ENCODE assay signal across 1 cellular context in the genomic region with DNA sequence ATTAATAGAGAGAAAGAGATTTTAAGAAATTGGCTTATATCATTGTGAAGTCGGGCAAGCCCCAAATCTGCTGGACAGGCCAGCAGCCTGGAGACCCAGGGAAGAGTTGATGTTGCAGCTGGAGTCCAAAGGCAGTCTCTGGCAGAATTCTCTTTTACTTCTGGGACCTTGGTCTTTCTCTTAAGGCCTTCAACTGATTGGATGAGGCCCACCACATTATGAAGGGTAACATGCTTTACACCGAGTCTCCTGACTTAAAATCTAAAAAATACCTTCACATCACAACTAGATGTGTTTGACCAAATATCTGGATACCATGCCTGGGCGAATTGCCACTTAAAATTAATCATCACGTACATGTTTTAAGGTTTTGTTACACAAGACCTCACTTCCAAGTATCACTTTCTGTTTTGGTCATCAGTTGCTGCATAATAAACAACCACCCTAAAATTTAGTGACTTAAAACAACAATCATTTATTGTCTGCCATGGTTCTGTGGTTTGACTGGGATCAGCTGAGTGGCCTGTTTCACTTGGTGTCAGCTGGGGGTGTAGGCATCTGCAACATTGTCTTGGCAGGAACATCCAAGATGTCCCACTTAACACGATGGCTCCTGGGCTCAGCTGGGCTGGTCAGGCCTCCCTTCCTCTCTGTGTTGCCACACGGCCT.
TF ChIP-seq lines count a peak whose summit lies in the region.

No MANE protein-coding gene starts in this region.

TF ChIP-seq in GM12878, 131 proteins besides CTCF, POLR2A, EP300 and RAD21 (continued from another document):
- TF ChIP-seq RELB (IDR thresholded peaks at IDR 0.05; ENCODE audit: low read depth) (peak; percentile 66; the same call in 1 of the 2 replicates), IRF4 (IDR thresholded peaks at IDR 0.05; ENCODE audit: low read depth, low read length) (peak; percentile 82), E2F4 (IDR thresholded peaks at IDR 0.05; ENCODE audit: low read depth, low read length) (no peak), SREBF1 (IDR thresholded peaks at IDR 0.05; ENCODE audit: low read length) (no peak), CHD1 (IDR thresholded peaks at IDR 0.05; ENCODE audit: low read depth, low read length) (no peak), MLLT1 (IDR thresholded peaks at IDR 0.05) (peak; percentile 68), SRF (IDR thresholded peaks at IDR 0.05; ENCODE audit: low read depth in 2 of 2, low read length in 2 of 2) (no peak), FOXK2 (IDR thresholded peaks at IDR 0.05) (peak; percentile 72; the same call in 1 of the 2 replicates), SUPT20H (IDR thresholded peaks at IDR 0.05; ENCODE audit: borderline replicate concordance, control insufficient read depth, low read depth, low read length) (no peak), CEBPB (IDR thresholded peaks at IDR 0.05; ENCODE audit: borderline replicate concordance in 1 of 2, low read depth in 2 of 2, low read length in 2 of 2) (no peak), BHLHE40 (IDR thresholded peaks at IDR 0.05; ENCODE audit: borderline replicate concordance in 1 of 2, low read depth in 2 of 2, low read length in 1 of 2) (peak; percentile 56 to 75; a peak in 3 of 4 replicates), SIX5 (IDR thresholded peaks at IDR 0.05; ENCODE audit: low read depth, low read length, severe bottlenecking) (no peak), MYC (IDR thresholded peaks at IDR 0.05; ENCODE audit: insufficient read depth, insufficient read length, insufficient replicate concordance, low read length, severe bottlenecking) (no peak), SREBF2 (IDR thresholded peaks at IDR 0.05; ENCODE audit: low read length) (no peak), CREM (IDR thresholded peaks at IDR 0.05; ENCODE audit: low read depth) (0 out of 2 replicates have a peak, but pooled peaks have one; percentile 58)
- TF ChIP-seq, protein P1, sequence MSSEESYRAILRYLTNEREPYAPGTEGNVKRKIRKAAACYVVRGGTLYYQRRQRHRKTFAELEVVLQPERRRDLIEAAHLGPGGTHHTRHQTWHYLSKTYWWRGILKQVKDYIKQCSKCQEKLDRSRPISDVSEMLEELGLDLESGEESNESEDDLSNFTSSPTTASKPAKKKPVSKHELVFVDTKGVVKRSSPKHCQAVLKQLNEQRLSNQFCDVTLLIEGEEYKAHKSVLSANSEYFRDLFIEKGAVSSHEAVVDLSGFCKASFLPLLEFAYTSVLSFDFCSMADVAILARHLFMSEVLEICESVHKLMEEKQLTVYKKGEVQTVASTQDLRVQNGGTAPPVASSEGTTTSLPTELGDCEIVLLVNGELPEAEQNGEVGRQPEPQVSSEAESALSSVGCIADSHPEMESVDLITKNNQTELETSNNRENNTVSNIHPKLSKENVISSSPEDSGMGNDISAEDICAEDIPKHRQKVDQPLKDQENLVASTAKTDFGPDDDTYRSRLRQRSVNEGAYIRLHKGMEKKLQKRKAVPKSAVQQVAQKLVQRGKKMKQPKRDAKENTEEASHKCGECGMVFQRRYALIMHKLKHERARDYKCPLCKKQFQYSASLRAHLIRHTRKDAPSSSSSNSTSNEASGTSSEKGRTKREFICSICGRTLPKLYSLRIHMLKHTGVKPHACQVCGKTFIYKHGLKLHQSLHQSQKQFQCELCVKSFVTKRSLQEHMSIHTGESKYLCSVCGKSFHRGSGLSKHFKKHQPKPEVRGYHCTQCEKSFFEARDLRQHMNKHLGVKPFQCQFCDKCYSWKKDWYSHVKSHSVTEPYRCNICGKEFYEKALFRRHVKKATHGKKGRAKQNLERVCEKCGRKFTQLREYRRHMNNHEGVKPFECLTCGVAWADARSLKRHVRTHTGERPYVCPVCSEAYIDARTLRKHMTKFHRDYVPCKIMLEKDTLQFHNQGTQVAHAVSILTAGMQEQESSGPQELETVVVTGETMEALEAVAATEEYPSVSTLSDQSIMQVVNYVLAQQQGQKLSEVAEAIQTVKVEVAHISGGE (CRISPR knock-in tag; IDR thresholded peaks at IDR 0.05), result no peak
- TF ChIP-seq, protein P2, sequence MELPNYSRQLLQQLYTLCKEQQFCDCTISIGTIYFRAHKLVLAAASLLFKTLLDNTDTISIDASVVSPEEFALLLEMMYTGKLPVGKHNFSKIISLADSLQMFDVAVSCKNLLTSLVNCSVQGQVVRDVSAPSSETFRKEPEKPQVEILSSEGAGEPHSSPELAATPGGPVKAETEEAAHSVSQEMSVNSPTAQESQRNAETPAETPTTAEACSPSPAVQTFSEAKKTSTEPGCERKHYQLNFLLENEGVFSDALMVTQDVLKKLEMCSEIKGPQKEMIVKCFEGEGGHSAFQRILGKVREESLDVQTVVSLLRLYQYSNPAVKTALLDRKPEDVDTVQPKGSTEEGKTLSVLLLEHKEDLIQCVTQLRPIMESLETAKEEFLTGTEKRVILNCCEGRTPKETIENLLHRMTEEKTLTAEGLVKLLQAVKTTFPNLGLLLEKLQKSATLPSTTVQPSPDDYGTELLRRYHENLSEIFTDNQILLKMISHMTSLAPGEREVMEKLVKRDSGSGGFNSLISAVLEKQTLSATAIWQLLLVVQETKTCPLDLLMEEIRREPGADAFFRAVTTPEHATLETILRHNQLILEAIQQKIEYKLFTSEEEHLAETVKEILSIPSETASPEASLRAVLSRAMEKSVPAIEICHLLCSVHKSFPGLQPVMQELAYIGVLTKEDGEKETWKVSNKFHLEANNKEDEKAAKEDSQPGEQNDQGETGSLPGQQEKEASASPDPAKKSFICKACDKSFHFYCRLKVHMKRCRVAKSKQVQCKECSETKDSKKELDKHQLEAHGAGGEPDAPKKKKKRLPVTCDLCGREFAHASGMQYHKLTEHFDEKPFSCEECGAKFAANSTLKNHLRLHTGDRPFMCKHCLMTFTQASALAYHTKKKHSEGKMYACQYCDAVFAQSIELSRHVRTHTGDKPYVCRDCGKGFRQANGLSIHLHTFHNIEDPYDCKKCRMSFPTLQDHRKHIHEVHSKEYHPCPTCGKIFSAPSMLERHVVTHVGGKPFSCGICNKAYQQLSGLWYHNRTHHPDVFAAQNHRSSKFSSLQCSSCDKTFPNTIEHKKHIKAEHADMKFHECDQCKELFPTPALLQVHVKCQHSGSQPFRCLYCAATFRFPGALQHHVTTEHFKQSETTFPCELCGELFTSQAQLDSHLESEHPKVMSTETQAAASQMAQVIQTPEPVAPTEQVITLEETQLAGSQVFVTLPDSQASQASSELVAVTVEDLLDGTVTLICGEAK (IDR thresholded peaks at IDR 0.05; ENCODE audit: borderline replicate concordance), result no peak
- TF ChIP-seq, protein P3, sequence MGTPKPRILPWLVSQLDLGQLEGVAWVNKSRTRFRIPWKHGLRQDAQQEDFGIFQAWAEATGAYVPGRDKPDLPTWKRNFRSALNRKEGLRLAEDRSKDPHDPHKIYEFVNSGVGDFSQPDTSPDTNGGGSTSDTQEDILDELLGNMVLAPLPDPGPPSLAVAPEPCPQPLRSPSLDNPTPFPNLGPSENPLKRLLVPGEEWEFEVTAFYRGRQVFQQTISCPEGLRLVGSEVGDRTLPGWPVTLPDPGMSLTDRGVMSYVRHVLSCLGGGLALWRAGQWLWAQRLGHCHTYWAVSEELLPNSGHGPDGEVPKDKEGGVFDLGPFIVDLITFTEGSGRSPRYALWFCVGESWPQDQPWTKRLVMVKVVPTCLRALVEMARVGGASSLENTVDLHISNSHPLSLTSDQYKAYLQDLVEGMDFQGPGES (IDR thresholded peaks at IDR 0.05), result no peak
TF ChIP-seq in GM12878: peak in this region for 44.
